In the genomic region with DNA sequence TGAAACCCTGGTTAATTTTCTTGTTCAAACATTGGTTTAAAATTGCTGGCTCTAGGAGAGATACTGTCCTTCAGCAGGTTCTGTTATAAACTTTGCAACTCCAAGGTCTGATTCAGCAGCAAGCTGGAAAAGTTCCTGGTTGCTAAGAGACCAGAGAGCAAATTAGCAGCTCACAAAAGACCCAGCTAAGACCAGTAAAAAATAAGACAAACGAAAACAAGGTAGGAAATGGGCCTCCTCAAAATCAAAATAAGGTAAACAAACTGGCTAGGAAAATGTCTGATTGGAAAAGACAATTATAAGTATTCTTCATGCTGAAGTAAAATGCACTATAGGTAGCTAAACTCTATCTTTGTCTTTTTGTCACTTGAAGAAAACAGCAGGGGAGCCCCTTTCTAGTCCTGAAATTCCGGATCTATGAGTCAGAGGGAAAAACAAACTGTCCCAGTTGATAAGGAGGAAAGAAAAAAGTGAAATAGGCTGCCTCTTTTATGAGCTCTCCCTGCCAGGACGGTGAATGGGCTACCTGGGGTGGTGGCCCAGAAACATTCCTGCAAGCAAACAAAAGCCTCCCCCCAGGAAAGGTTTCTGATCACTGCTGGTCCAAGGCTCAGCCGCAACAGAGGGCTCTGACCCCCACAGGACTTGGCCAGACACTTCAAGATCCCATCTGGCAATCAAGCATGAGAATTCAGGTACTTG, we compare ENCODE assay signal across 10 cellular contexts. TPM values are rescaled to one million over a fixed set of nuclear protein-coding genes. Genes with fewer than 3 reads are reported as not detected.
DNase-seq lines count a peak whose midpoint lies in the region; ATAC-seq and TF ChIP-seq lines count a peak whose summit lies in the region.
"Had no signal": no experiment of that assay in that cellular context is flagged by ENCODE, and none has a peak within 500 bp of the region (broad histone marks: within the 10 kb centered on the region; RNA-seq: fewer than 3 reads in every experiment).

No MANE protein-coding gene starts in this region.

- no peak overlapping the region for H2AK5ac ChIP-seq in mesendoderm (ENCODE audit: low read length)

- H3K4me3 Mint-ChIP-seq in endodermal cell = peak overlapping the region; percentile 46

- no peak for ATAC-seq in HG03196 (IDR thresholded peaks at IDR 0.05; ENCODE audit: unreplicated experiment)

- H3K27ac Mint-ChIP-seq in endodermal cell = peak overlapping the region; percentile 100

- no peaks in the 10 kb centered on the region for H3K9me3 Mint-ChIP-seq in endodermal cell

- H3K4me1 Mint-ChIP-seq in endodermal cell = peaks cover 71% of the 10 kb centered on the region

- no peak overlapping the region for H3K4me3 ChIP-seq in MG63
- H3K4me3 ChIP-seq in endodermal cell (ENCODE audit: low read length) = no peak overlapping the region
- H3K4me3 ChIP-seq in mesendoderm (ENCODE audit: low read length) = no peak overlapping the region

- H3K9ac ChIP-seq in endodermal cell (ENCODE audit: extremely low read depth, low read length, poor library complexity, severe bottlenecking) (peak overlapping the region; percentile 69), mesendoderm (ENCODE audit: low read length) (peak overlapping the region; percentile 21)

- peak overlapping the region; percentile 64 for H2BK5ac ChIP-seq in mesendoderm (ENCODE audit: low read length)

- peaks cover 19% of the 10 kb centered on the region for H3K4me1 ChIP-seq in endodermal cell (ENCODE audit: control insufficient read depth, insufficient read depth, low read length)
- H3K4me1 ChIP-seq in mesendoderm (ENCODE audit: control insufficient read depth, low read depth, low read length) = peaks cover 34% of the 10 kb centered on the region

- peak overlapping the region; percentile 85 for H3K56ac ChIP-seq in mesendoderm (ENCODE audit: low read length)

- H3K4me2 ChIP-seq in mesendoderm (ENCODE audit: low read length) = no peak overlapping the region

- no peak overlapping the region for H3K23ac ChIP-seq in mesendoderm (ENCODE audit: low read length)

- no peak overlapping the region for H4K8ac ChIP-seq in mesendoderm (ENCODE audit: low read depth, low read length)

- H2BK15ac ChIP-seq in mesendoderm (replicated peaks; ENCODE audit: low read depth) = no peak overlapping the region

- H3K27ac ChIP-seq in endodermal cell (ENCODE audit: low read depth, low read length) (peak overlapping the region; percentile 90), mesendoderm (ENCODE audit: low read depth, low read length) (peak overlapping the region; percentile 92)

- H3K18ac ChIP-seq in mesendoderm (ENCODE audit: low read length) = peak overlapping the region; percentile 94

- 0% methylated on average over 2 to 4 of the region's 4 CpGs for WGBS in endodermal cell (ENCODE audit: insufficient coverage in 1 of 2, insufficient read length in 1 of 2), 2 experiments
- no CpG with 5 or more reads among the region's 4 CpGs for WGBS in mesendoderm (ENCODE audit: extremely low coverage, insufficient coverage, low lambda C conversion rate)

- H3K79me1 ChIP-seq in mesendoderm (ENCODE audit: low read length) = no peaks in the 10 kb centered on the region

- H3K9me3 ChIP-seq in MG63 = no peaks in the 10 kb centered on the region
- H3K9me3 ChIP-seq in endodermal cell (ENCODE audit: control insufficient read depth, low read length) = no peaks in the 10 kb centered on the region

- peak overlapping the region; percentile 98 for H2BK120ac ChIP-seq in mesendoderm (ENCODE audit: low read depth, low read length)

- no peak for TF ChIP-seq CTCF in endodermal cell (conservative IDR thresholded peaks at IDR 0.05)

- H3K36me3 Mint-ChIP-seq in endodermal cell (ENCODE audit: low read depth) = no peaks in the 10 kb centered on the region

- H3K79me2 ChIP-seq in mesendoderm (ENCODE audit: control insufficient read depth, insufficient read depth, low read length) = no peaks in the 10 kb centered on the region

- H4K5ac ChIP-seq in mesendoderm (ENCODE audit: low read length) = no peak overlapping the region

- H3K4ac ChIP-seq in mesendoderm (ENCODE audit: low read depth, low read length) = peak overlapping the region; percentile 91

- H3K27me3 Mint-ChIP-seq in endodermal cell (ENCODE audit: insufficient read depth) = no peaks in the 10 kb centered on the region

- no peaks in the 10 kb centered on the region for H3K36me3 ChIP-seq in MG63
- H3K36me3 ChIP-seq in endodermal cell (ENCODE audit: control insufficient read depth, insufficient read depth, low read length) = no peaks in the 10 kb centered on the region
- no peaks in the 10 kb centered on the region for H3K36me3 ChIP-seq in mesendoderm (ENCODE audit: control insufficient read depth, insufficient read depth, low read length)

- peak; percentile 29 for DNase-seq in AG08396 (ENCODE audit: low spot score)
- peak; percentile 11 for DNase-seq in MG63
- DNase-seq in endodermal cell = peak; percentile 94
- DNase-seq in mesendoderm = peak; percentile 99
- no peak for DNase-seq in NCI-H2171 treated with DMSO at 0.1 percent for 48 hours (lab: John Stamatoyannopoulos, UW)
- DNase-seq in stimulated activated CD4-positive, alpha-beta T cell treated with anti-CD3 and anti-CD28 coated beads, Interleukin-4, amount 100 ng/mL, for 1 hour = no peak
- DNase-seq in NCI-H2029 (lab: John Stamatoyannopoulos, UW) = no peak
- DNase-seq: activated naive CD4-positive, alpha-beta T cell treated with anti-CD3 and anti-CD28 coated beads, Interleukin-2, amount 50 U/mL, for 16 hours; MM.1S had no signal

- no peaks in the 10 kb centered on the region for H3K27me3 ChIP-seq in MG63
- no peaks in the 10 kb centered on the region for H3K27me3 ChIP-seq in endodermal cell (ENCODE audit: control insufficient read depth, insufficient read depth, low read length, poor library complexity, severe bottlenecking)
- no peaks in the 10 kb centered on the region for H3K27me3 ChIP-seq in mesendoderm (ENCODE audit: insufficient read depth, low read length, poor library complexity)

RNA-seq across cellular contexts. Expression of a gene that starts 41.6 kb away (rescaled TPM):
- 0.20 TPM in 1 of 2 replicates, not detected in the other for total RNA-seq in MG63 (2014; rRNA removed; shearing (Covaris generic); ENCODE audit: low replicate concordance)
- total RNA-seq in endodermal cell = 1 to 10 TPM; 3.8 to 4.7 TPM
- 2.5 TPM for polyA plus RNA-seq in endodermal cell (2013, experiment 1 of 2)
- polyA plus RNA-seq in endodermal cell (2013, experiment 2 of 2) = 2.5 TPM
- polyA plus RNA-seq in mesendoderm (2013, experiment 1 of 2) = 0.53 TPM
- 0.42 TPM for polyA plus RNA-seq in mesendoderm (2013, experiment 2 of 2)

RNA-seq across cellular contexts. Expression of a gene that starts 44.9 kb away (rescaled TPM):
- total RNA-seq in MG63 (2014; rRNA removed; shearing (Covaris generic); ENCODE audit: low replicate concordance) = not detected in 2 replicates
- total RNA-seq in endodermal cell = not detected
- polyA plus RNA-seq in endodermal cell (2013, experiment 1 of 2) = not detected
- polyA plus RNA-seq in endodermal cell (2013, experiment 2 of 2) = not detected
- polyA plus RNA-seq in mesendoderm (2013, experiment 1 of 2) = not detected
- not detected for polyA plus RNA-seq in mesendoderm (2013, experiment 2 of 2)

RNA-seq across cellular contexts. Expression of a gene that starts 55.6 kb away (rescaled TPM):
- not detected in 2 replicates for total RNA-seq in MG63 (2014; rRNA removed; shearing (Covaris generic); ENCODE audit: low replicate concordance)
- total RNA-seq in endodermal cell = under 1 TPM in 1 of 2 donors, not detected in 1; 0.31 TPM
- not detected for polyA plus RNA-seq in endodermal cell (2013, experiment 1 of 2)
- polyA plus RNA-seq in endodermal cell (2013, experiment 2 of 2) = not detected
- polyA plus RNA-seq in mesendoderm (2013, experiment 1 of 2) = not detected
- polyA plus RNA-seq in mesendoderm (2013, experiment 2 of 2) = not detected

Comparison
In these comparisons a context has a peak if more than half of its experiments do, and no peak if none do; other contexts are left out.
1. DNase-seq: peak in AG08396 (single experiment), MG63 (single experiment), endodermal cell (single experiment) and mesendoderm (single experiment); none in NCI-H2171 treated with DMSO at 0.1 percent for 48 hours (single experiment), stimulated activated CD4-positive, alpha-beta T cell treated with anti-CD3 and anti-CD28 coated beads, Interleukin-4, amount 100 ng/mL, for 1 hour (single experiment) and NCI-H2029 (single experiment).